In the genomic region with DNA sequence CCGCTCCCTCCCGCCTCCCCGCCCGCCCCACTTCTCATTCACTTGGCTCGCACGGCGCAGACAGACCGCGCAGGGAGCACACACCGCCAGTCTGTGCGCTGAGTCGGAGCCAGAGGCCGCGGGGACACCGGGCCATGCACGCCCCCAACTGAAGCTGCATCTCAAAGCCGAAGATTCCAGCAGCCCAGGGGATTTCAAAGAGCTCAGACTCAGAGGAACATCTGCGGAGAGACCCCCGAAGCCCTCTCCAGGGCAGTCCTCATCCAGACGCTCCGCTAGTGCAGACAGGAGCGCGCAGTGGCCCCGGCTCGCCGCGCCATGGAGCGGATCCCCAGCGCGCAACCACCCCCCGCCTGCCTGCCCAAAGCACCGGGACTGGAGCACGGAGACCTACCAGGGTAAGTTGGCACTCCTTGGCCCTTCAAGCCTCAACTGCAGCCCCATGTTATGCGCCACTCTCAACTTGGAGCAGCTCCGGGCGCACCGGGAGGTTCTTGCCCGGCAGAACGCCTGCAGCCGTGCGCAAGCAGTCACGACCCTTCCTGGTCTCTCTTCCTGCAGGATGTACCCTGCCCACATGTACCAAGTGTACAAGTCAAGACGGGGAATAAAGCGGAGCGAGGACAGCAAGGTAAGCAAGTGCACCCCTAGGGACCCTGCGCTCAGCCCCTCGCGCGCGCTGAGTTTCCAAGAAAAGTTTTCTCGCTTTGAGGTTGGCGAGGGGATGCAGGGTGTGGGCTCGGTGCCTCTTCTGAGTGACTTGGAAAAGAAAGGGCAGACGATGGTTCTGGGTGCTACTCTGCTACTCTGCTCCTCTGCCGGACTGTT, we compare ENCODE assay signal across 8 cellular contexts. TPM values are rescaled to one million over a fixed set of nuclear protein-coding genes. Genes with fewer than 3 reads are reported as not detected.
DNase-seq lines count a peak whose midpoint lies in the region; ATAC-seq and TF ChIP-seq lines count a peak whose summit lies in the region.

A gene (plus strand): TSS at position 37 of the 828 bp plus-strand sequence. CDS start 282 bp downstream, at position 319.

- no peaks in the 10 kb centered on the region for H3K36me3 ChIP-seq in neural cell (ENCODE audit: insufficient read depth, low read length)

- H3K4me1 Mint-ChIP-seq in WTC11 = peaks cover 48% of the 10 kb centered on the region

- H3K27me3 ChIP-seq in neural cell (ENCODE audit: insufficient read depth, low read depth, low read length) = peaks cover 83% of the 10 kb centered on the region

- peak within 1 kb of the TSS; percentile 86 for H3K4me2 ChIP-seq in neural cell (ENCODE audit: low read length)

- no peak for TF ChIP-seq RAD21 in neural cell (conservative IDR thresholded peaks at IDR 0.05)

- H3K79me2 ChIP-seq in neural cell (replicated peaks; ENCODE audit: insufficient read depth, low read length) = no peaks in the 10 kb centered on the region

- peak within 1 kb of the TSS; percentile 93 for H3K4me3 Mint-ChIP-seq in WTC11

- H3K4me3 ChIP-seq in neural cell (ENCODE audit: low read length) = peak within 1 kb of the TSS; percentile 93

- DNase-seq in A172 (ENCODE audit: low spot score) (no peak), WTC11 (ENCODE audit: low spot score) (peak; percentile 63), fibroblast of peridontal ligament (ENCODE audit: extremely low read depth) (peak; percentile 46), COR-L47 (lab: John Stamatoyannopoulos, UW) (no peak)

- no peaks in the 10 kb centered on the region for H3K9me2 ChIP-seq in neural cell (ENCODE audit: insufficient read depth, low read length)

- no peaks in the 10 kb centered on the region for H3K9me3 ChIP-seq in neural cell (ENCODE audit: low read length)

- H4K20me1 ChIP-seq in neural cell (ENCODE audit: insufficient read depth) = no peaks in the 10 kb centered on the region

- no peak for TF ChIP-seq CTCF in WTC11 (IDR thresholded peaks at IDR 0.05)
- no peak for TF ChIP-seq CTCF in neural cell (IDR thresholded peaks at IDR 0.05; ENCODE audit: poor library complexity, severe bottlenecking)

- no peak for TF ChIP-seq EP300 in neural cell (conservative IDR thresholded peaks at IDR 0.05; ENCODE audit: poor library complexity, severe bottlenecking)

- no peak within 1 kb of the TSS for H3K27ac ChIP-seq in neural cell (ENCODE audit: low read length)

- H3K9ac ChIP-seq in neural cell (ENCODE audit: low read length) = peak within 1 kb of the TSS; percentile 61

- peak within 1 kb of the TSS; percentile 65; the same call in 1 of the 2 replicates for H3K27ac Mint-ChIP-seq in WTC11

- CTCF ChIA-PET in WTC11 (lab: Charles Lee) = interaction anchor here (0.8 to 6.3 kb wide), 23 partner anchors 7 to 629 kb away, joined by 3 to 110 read pairs (median 3); no protein-coding TSS in a partner anchor

- no peaks in the 10 kb centered on the region for H3K9me3 Mint-ChIP-seq in WTC11

- POLR2A ChIA-PET in WTC11 (lab: Charles Lee) = interaction anchor here (1.1 to 1.5 kb wide), 5 partner anchors 7 to 259 kb away, joined by 3 to 7 read pairs (median 3); no protein-coding TSS in a partner anchor

- H3K27me3 Mint-ChIP-seq in WTC11 (ENCODE audit: low read depth) = peaks cover 25% of the 10 kb centered on the region

- H2AFZ ChIP-seq in neural cell (ENCODE audit: low read depth, low read length) = peak within 1 kb of the TSS; percentile 33

- ATAC-seq in GM18517 (IDR thresholded peaks at IDR 0.05; ENCODE audit: unreplicated experiment) = peak; percentile 0
- peak; percentile 0 for ATAC-seq in HG03439 (IDR thresholded peaks at IDR 0.05; ENCODE audit: unreplicated experiment)
- ATAC-seq in WTC11 = peak; percentile 12
- ATAC-seq in HG02970 (IDR thresholded peaks at IDR 0.05; ENCODE audit: low FRiP score, unreplicated experiment) = no peak

- peaks cover 3% of the 10 kb centered on the region for H3F3A ChIP-seq in neural cell (ENCODE audit: insufficient read depth, low read length, poor library complexity, severe bottlenecking)

- peaks cover 25% of the 10 kb centered on the region for H3K36me3 Mint-ChIP-seq in WTC11

TF ChIP-seq in WTC11, 78 proteins besides CTCF, POLR2A, EP300 and RAD21:
- no peak for TF ChIP-seq JAZF1 (CRISPR knock-in tag; IDR thresholded peaks at IDR 0.05)
- TF ChIP-seq, protein P1, sequence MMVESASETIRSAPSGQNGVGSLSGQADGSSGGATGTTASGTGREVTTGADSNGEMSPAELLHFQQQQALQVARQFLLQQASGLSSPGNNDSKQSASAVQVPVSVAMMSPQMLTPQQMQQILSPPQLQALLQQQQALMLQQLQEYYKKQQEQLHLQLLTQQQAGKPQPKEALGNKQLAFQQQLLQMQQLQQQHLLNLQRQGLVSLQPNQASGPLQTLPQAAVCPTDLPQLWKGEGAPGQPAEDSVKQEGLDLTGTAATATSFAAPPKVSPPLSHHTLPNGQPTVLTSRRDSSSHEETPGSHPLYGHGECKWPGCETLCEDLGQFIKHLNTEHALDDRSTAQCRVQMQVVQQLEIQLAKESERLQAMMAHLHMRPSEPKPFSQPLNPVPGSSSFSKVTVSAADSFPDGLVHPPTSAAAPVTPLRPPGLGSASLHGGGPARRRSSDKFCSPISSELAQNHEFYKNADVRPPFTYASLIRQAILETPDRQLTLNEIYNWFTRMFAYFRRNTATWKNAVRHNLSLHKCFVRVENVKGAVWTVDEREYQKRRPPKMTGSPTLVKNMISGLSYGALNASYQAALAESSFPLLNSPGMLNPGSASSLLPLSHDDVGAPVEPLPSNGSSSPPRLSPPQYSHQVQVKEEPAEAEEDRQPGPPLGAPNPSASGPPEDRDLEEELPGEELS (CRISPR knock-in tag; IDR thresholded peaks at IDR 0.05) = peak; percentile 34; the same call in 1 of the 2 replicates
TF ChIP-seq in WTC11: peak in this region for 1.

TF ChIP-seq in neural cell, 6 proteins besides CTCF, POLR2A, EP300 and RAD21:
- TF ChIP-seq, protein P2, sequence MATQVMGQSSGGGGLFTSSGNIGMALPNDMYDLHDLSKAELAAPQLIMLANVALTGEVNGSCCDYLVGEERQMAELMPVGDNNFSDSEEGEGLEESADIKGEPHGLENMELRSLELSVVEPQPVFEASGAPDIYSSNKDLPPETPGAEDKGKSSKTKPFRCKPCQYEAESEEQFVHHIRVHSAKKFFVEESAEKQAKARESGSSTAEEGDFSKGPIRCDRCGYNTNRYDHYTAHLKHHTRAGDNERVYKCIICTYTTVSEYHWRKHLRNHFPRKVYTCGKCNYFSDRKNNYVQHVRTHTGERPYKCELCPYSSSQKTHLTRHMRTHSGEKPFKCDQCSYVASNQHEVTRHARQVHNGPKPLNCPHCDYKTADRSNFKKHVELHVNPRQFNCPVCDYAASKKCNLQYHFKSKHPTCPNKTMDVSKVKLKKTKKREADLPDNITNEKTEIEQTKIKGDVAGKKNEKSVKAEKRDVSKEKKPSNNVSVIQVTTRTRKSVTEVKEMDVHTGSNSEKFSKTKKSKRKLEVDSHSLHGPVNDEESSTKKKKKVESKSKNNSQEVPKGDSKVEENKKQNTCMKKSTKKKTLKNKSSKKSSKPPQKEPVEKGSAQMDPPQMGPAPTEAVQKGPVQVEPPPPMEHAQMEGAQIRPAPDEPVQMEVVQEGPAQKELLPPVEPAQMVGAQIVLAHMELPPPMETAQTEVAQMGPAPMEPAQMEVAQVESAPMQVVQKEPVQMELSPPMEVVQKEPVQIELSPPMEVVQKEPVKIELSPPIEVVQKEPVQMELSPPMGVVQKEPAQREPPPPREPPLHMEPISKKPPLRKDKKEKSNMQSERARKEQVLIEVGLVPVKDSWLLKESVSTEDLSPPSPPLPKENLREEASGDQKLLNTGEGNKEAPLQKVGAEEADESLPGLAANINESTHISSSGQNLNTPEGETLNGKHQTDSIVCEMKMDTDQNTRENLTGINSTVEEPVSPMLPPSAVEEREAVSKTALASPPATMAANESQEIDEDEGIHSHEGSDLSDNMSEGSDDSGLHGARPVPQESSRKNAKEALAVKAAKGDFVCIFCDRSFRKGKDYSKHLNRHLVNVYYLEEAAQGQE (IDR thresholded peaks at IDR 0.05; ENCODE audit: borderline replicate concordance) = no peak
- TF ChIP-seq SMC3 (conservative IDR thresholded peaks at IDR 0.05; ENCODE audit: poor library complexity) (no peak), EZH2 (IDR thresholded peaks at IDR 0.05; ENCODE audit: borderline replicate concordance, insufficient read depth, low read length, poor library complexity, severe bottlenecking) (no peak), POLR2AphosphoS5 (IDR thresholded peaks at IDR 0.05) (no peak), TAF1 (IDR thresholded peaks at IDR 0.05; ENCODE audit: low read depth) (no peak), MXI1 (conservative IDR thresholded peaks at IDR 0.05; ENCODE audit: poor library complexity, severe bottlenecking) (no peak)

RNA-seq across cellular contexts. Expression of the gene that starts here (rescaled TPM):
- total RNA-seq in A172 (2014; rRNA removed; shearing (Covaris generic)) = 91.4 and 96.0 TPM in 2 replicates
- 5.7 to 9.1 TPM (median 7.5 TPM) in 3 replicates for total RNA-seq in WTC11 (2021)
- 0.10 TPM in 1 of 2 replicates, not detected in the other for polyA plus RNA-seq in neural cell
- 0.23 and 0.24 TPM in 2 replicates for polyA minus RNA-seq in neural cell

Comparison
In these comparisons a context has a peak if more than half of its experiments do, and no peak if none do; other contexts are left out.
1. DNase-seq: peak in WTC11 (single experiment) and fibroblast of peridontal ligament (single experiment); none in A172 (single experiment) and COR-L47 (single experiment).